Comparison of ENCODE assay signal across 8 cellular contexts in genomic region chr15:31869640-31870335, GRCh38. TPM values are rescaled to one million over a fixed set of nuclear protein-coding genes. Genes with fewer than 3 reads are reported as not detected.
A peak's percentile ranks its signal among the peaks of the same experiment; 100 is the strongest.
DNase-seq lines count a peak whose midpoint lies in the region; TF ChIP-seq lines count a peak whose summit lies in the region.

No MANE protein-coding gene starts in this region.

- no peaks in the 10 kb centered on the region for H4K20me1 ChIP-seq in neural cell (ENCODE audit: insufficient read depth)

- CTCF ChIA-PET in GM10248 (lab: Yijun Ruan, JAX) = no interaction called here

- no peaks in the 10 kb centered on the region for H3F3A ChIP-seq in neural cell (ENCODE audit: insufficient read depth, low read length, poor library complexity, severe bottlenecking)

- H3K27me3 Mint-ChIP-seq in activated CD4-positive, alpha-beta T cell treated with anti-CD3 and anti-CD28 coated beads, Interleukin-2, amount 10 ng/mL, durations not matched to agents 24 days and 14 days = peaks cover 44% of the 10 kb centered on the region

- POLR2A ChIA-PET in GM10248 (lab: Yijun Ruan, JAX) = no interaction called here

- TF ChIP-seq RAD21 in neural cell (conservative IDR thresholded peaks at IDR 0.05) = no peak

- no peaks in the 10 kb centered on the region for H3K36me3 ChIP-seq in neural cell (ENCODE audit: insufficient read depth, low read length)

- peaks cover 3% of the 10 kb centered on the region for H3K36me3 Mint-ChIP-seq in activated CD4-positive, alpha-beta T cell treated with anti-CD3 and anti-CD28 coated beads, Interleukin-2, amount 10 ng/mL, durations not matched to agents 24 days and 14 days (ENCODE audit: low read depth)

- no peak overlapping the region for H3K27ac ChIP-seq in neural cell (ENCODE audit: low read length)

- no peak for TF ChIP-seq EP300 in neural cell (conservative IDR thresholded peaks at IDR 0.05; ENCODE audit: poor library complexity, severe bottlenecking)

- H3K4me3 ChIP-seq in epithelial cell of esophagus (ENCODE audit: low read length) (peak overlapping the region; percentile 10), neural cell (ENCODE audit: low read length) (peak overlapping the region; percentile 73)

- no peaks in the 10 kb centered on the region for H3K27me3 ChIP-seq in neural cell (ENCODE audit: insufficient read depth, low read depth, low read length)

- TF ChIP-seq CTCF in epithelial cell of esophagus (IDR thresholded peaks at IDR 0.05; ENCODE audit: insufficient read depth, low read depth, low read length, missing control alignments) (no peak), neural cell (IDR thresholded peaks at IDR 0.05; ENCODE audit: poor library complexity, severe bottlenecking) (no peak), GM10248 (IDR thresholded peaks at IDR 0.05; ENCODE audit: control extremely low read depth, extremely low read depth, low read depth, missing control alignments) (no peak)

- peak overlapping the region; percentile 71 for H3K4me3 Mint-ChIP-seq in activated CD4-positive, alpha-beta T cell treated with anti-CD3 and anti-CD28 coated beads, Interleukin-2, amount 10 ng/mL, durations not matched to agents 24 days and 14 days

- peak overlapping the region; percentile 87 for H3K4me2 ChIP-seq in neural cell (ENCODE audit: low read length)

- H3K27ac Mint-ChIP-seq in activated CD4-positive, alpha-beta T cell treated with anti-CD3 and anti-CD28 coated beads, Interleukin-2, amount 10 ng/mL, durations not matched to agents 24 days and 14 days = peak overlapping the region; percentile 17

- H3K9me3 Mint-ChIP-seq in activated CD4-positive, alpha-beta T cell treated with anti-CD3 and anti-CD28 coated beads, Interleukin-2, amount 10 ng/mL, durations not matched to agents 24 days and 14 days = no peaks in the 10 kb centered on the region

- H3K9me3 ChIP-seq in neural cell (ENCODE audit: low read length) = no peaks in the 10 kb centered on the region

- no peaks in the 10 kb centered on the region for H3K9me2 ChIP-seq in neural cell (ENCODE audit: insufficient read depth, low read length)

- H3K79me2 ChIP-seq in neural cell (replicated peaks; ENCODE audit: insufficient read depth, low read length) = no peaks in the 10 kb centered on the region

- H3K9ac ChIP-seq in neural cell (ENCODE audit: low read length) = peak overlapping the region; percentile 66

- intact Hi-C loops in activated CD4-positive, alpha-beta T cell treated with anti-CD3 and anti-CD28 coated beads, Interleukin-2, amount 10 ng/mL, durations not matched to agents 24 days and 14 days (cut with micrococcal nuclease) = loop anchor here (5.0 kb wide), 3 partner anchors 217 to 877 kb away; partner anchors contain the start of genes KLF13 and MTMR10

- H2AFZ ChIP-seq in neural cell (ENCODE audit: low read depth, low read length) = no peak overlapping the region

- peaks cover 10% of the 10 kb centered on the region for H3K4me1 Mint-ChIP-seq in activated CD4-positive, alpha-beta T cell treated with anti-CD3 and anti-CD28 coated beads, Interleukin-2, amount 10 ng/mL, durations not matched to agents 24 days and 14 days

- no peak for DNase-seq in activated CD4-positive, alpha-beta T cell treated with anti-CD3 and anti-CD28 coated beads, Interleukin-2, amount 10 ng/mL, durations not matched to agents 24 days and 14 days
- DNase-seq in activated CD4-positive, alpha-beta T cell treated with anti-CD3 and anti-CD28 coated beads, Interleukin-2, amount 50 U/mL, for 1 hour = no peak
- peak; percentile 4 for DNase-seq in NCI-H2227 treated with DMSO at 0.1 percent for 48 hours (lab: John Stamatoyannopoulos, UW)
- DNase-seq in epithelial cell of esophagus (ENCODE audit: low read depth) = no peak
- no peak for DNase-seq in GM10248 (ENCODE audit: extremely low spot score)
- DNase-seq in NCI-H2107 (lab: John Stamatoyannopoulos, UW) = no peak
- no peak for DNase-seq in activated gamma-delta T cell treated with Interleukin-2 at 50 U/mL for 16 hours

TF ChIP-seq in neural cell, 6 proteins besides CTCF, POLR2A, EP300 and RAD21:
- TF ChIP-seq REST (IDR thresholded peaks at IDR 0.05; ENCODE audit: borderline replicate concordance) = no peak
- TF ChIP-seq MXI1 (conservative IDR thresholded peaks at IDR 0.05; ENCODE audit: poor library complexity, severe bottlenecking) = peak; percentile 18
- no peak for TF ChIP-seq EZH2 (IDR thresholded peaks at IDR 0.05; ENCODE audit: borderline replicate concordance, insufficient read depth, low read length, poor library complexity, severe bottlenecking)
- no peak for TF ChIP-seq TAF1 (IDR thresholded peaks at IDR 0.05; ENCODE audit: low read depth)
- TF ChIP-seq SMC3 (conservative IDR thresholded peaks at IDR 0.05; ENCODE audit: poor library complexity) = peak; percentile 11
- no peak for TF ChIP-seq POLR2AphosphoS5 (IDR thresholded peaks at IDR 0.05)

RNA-seq across cellular contexts. Expression of gene OTUD7A, which starts 0.7 kb away (rescaled TPM):
- 3.8 and 4.2 TPM in 2 replicates for total RNA-seq in activated CD4-positive, alpha-beta T cell treated with anti-CD3 and anti-CD28 coated beads, Interleukin-2, amount 10 ng/mL, durations not matched to agents 24 days and 14 days
- 5.6 and 9.8 TPM in 2 replicates for polyA plus RNA-seq in neural cell
- 24.3 and 29.1 TPM in 2 replicates for polyA minus RNA-seq in neural cell
